ENCODE assay signal across 9 cellular contexts in genomic region chr6:42928748-42929087, GRCh38. TPM values are rescaled to one million over a fixed set of nuclear protein-coding genes. Genes with fewer than 3 reads are reported as not detected.
DNase-seq lines count a peak whose midpoint lies in the region; ATAC-seq and TF ChIP-seq lines count a peak whose summit lies in the region.
"Had no signal": no experiment of that assay in that cellular context is flagged by ENCODE, and none has a peak within 500 bp of the region (broad histone marks: within the 10 kb centered on the region; RNA-seq: fewer than 3 reads in every experiment).

No MANE protein-coding gene starts in this region.

- no peak overlapping the region for H2BK12ac ChIP-seq in H9 (ENCODE audit: insufficient read length, low read depth, low read length)

- CTCF ChIA-PET in CD8-positive, alpha-beta memory T cell (lab: Charles Lee), result interaction anchor here (0.6 to 3.6 kb wide), 11 partner anchors 9 to 441 kb away, joined by 3 to 21 read pairs (median 4); partner anchors contain the start of genes KLHDC3, PEX6, PPP2R5D and UBR2

- no peaks in the 10 kb centered on the region for H3K79me1 ChIP-seq in H9 (ENCODE audit: insufficient read depth, low read depth, low read length, poor library complexity, severe bottlenecking)

- H2BK120ac ChIP-seq in H9 (ENCODE audit: low read depth, low read length, poor library complexity, severe bottlenecking), result peak overlapping the region; percentile 39

- WGBS in H9 (ENCODE audit: extremely low coverage, insufficient read length, low lambda C conversion rate), result no CpG with 5 or more reads among the region's 6 CpGs

- peak overlapping the region; percentile 91 for H3K27ac ChIP-seq in CD8-positive, alpha-beta memory T cell (ENCODE audit: low read depth, low read length)
- H3K27ac ChIP-seq in H9 (ENCODE audit: insufficient read length, low read depth, low read length), result peak overlapping the region; percentile 81
- peak overlapping the region; percentile 66 for H3K27ac ChIP-seq in RWPE2 (ENCODE audit: poor library complexity, severe bottlenecking)

- H3K27me3 Mint-ChIP-seq in CD8-positive, alpha-beta memory T cell, result peaks cover 0 to 2% of the 10 kb centered on the region in 2 donors
- no peaks in the 10 kb centered on the region for H3K27me3 Mint-ChIP-seq in H9 (ENCODE audit: low read depth)

- no peak for DNase-seq in CD8-positive, alpha-beta memory T cell
- DNase-seq in H9, result no peak
- no peak for DNase-seq in RWPE2 (ENCODE audit: low spot score)
- no peak for DNase-seq in epithelial cell of esophagus (ENCODE audit: low read depth)
- no peak for DNase-seq in C1 segment of cervical spinal cord (lab: John Stamatoyannopoulos, UW)
- DNase-seq in NCI-H187 treated with DMSO at 0.1 percent for 48 hours (lab: John Stamatoyannopoulos, UW), result no peak
- DNase-seq in activated CD4-positive, CD25-positive, alpha-beta regulatory T cell (lab: John Stamatoyannopoulos, UW), result no peak

- no peaks in the 10 kb centered on the region for H3K9me3 Mint-ChIP-seq in CD8-positive, alpha-beta memory T cell
- H3K9me3 Mint-ChIP-seq in H9, result no peaks in the 10 kb centered on the region

- H4K8ac ChIP-seq in H9 (replicated peaks; ENCODE audit: insufficient read length, low read depth, low read length), result no peak overlapping the region

- no peaks in the 10 kb centered on the region for H3K27me3 ChIP-seq in CD8-positive, alpha-beta memory T cell (ENCODE audit: insufficient read depth, low read length, poor library complexity, severe bottlenecking)
- H3K27me3 ChIP-seq in H9 (ENCODE audit: insufficient read depth, low read length) (no peaks in the 10 kb centered on the region), RWPE2 (ENCODE audit: insufficient read depth, poor library complexity, severe bottlenecking) (no peaks in the 10 kb centered on the region), neuron (ENCODE audit: insufficient read depth, low read length) (no peaks in the 10 kb centered on the region)

- peaks cover 0 to 36% (median 5%) of the 10 kb centered on the region in 3 donors for H3K36me3 Mint-ChIP-seq in CD8-positive, alpha-beta memory T cell
- peaks cover 7 to 29% (median 18%) of the 10 kb centered on the region in 3 experiments; a peak in 6 of 7 replicates for H3K36me3 Mint-ChIP-seq in H9 (ENCODE audit: insufficient read depth in 1 of 3, low read depth in 3 of 3)

- peak overlapping the region; percentile 78 for H3K4me3 ChIP-seq in CD8-positive, alpha-beta memory T cell (ENCODE audit: low read length)
- H3K4me3 ChIP-seq in RWPE2 (ENCODE audit: severe bottlenecking), result peak overlapping the region; percentile 50
- H3K4me3 ChIP-seq in epithelial cell of esophagus (ENCODE audit: low read length), result peak overlapping the region; percentile 73
- H3K4me3 ChIP-seq in neuron (ENCODE audit: low read length), result peak overlapping the region; percentile 59

- peak overlapping the region; percentile 55 for H3K9ac ChIP-seq in H9 (ENCODE audit: extremely low read depth, insufficient read length, low read length)

- no peak overlapping the region for H2AK5ac ChIP-seq in H9 (ENCODE audit: insufficient read length, low read length)

- H3K14ac ChIP-seq in H9 (ENCODE audit: insufficient read depth, low read length), result peak overlapping the region; percentile 62; the same call in 1 of the 2 replicates

- POLR2A ChIA-PET in CD8-positive, alpha-beta memory T cell (lab: Charles Lee), result interaction anchor here (0.5 to 2.9 kb wide), 21 partner anchors 17 to 462 kb away, joined by 3 to 50 read pairs (median 6); partner anchors contain the start of genes BICRAL, CUL7, KLC4 and KLHDC3

- H3T11ph ChIP-seq in H9 (ENCODE audit: low read length), result no peak overlapping the region

- H3K18ac ChIP-seq in H9 (ENCODE audit: insufficient read length, low read depth, low read length), result no peak overlapping the region

- H3K4me1 Mint-ChIP-seq in CD8-positive, alpha-beta memory T cell, result peaks cover 42 to 46% (median 45%) of the 10 kb centered on the region in 3 donors
- peaks cover 24 to 29% of the 10 kb centered on the region in 2 experiments for H3K4me1 Mint-ChIP-seq in H9

- H2BK20ac ChIP-seq in H9 (ENCODE audit: low read depth, low read length, poor library complexity, severe bottlenecking), result no peak overlapping the region

- H2BK15ac ChIP-seq in H9 (ENCODE audit: low read depth, low read length), result no peak overlapping the region

- H3K27ac Mint-ChIP-seq in CD8-positive, alpha-beta memory T cell, result peak overlapping the region; percentile 97 to 100 (median 99)
- peak overlapping the region; percentile 99 for H3K27ac Mint-ChIP-seq in H9

- no peak overlapping the region for H3K56ac ChIP-seq in H9 (ENCODE audit: insufficient read length, low read depth, low read length)

- TF ChIP-seq CTCF in H9 (conservative IDR thresholded peaks at IDR 0.05), result no peak
- no peak for TF ChIP-seq CTCF in RWPE2 (IDR thresholded peaks at IDR 0.05; ENCODE audit: poor library complexity, severe bottlenecking)
- TF ChIP-seq CTCF in epithelial cell of esophagus (IDR thresholded peaks at IDR 0.05; ENCODE audit: insufficient read depth, low read depth, low read length, missing control alignments), result no peak

- no peak overlapping the region for H4K91ac ChIP-seq in H9 (ENCODE audit: insufficient read length, low read depth, low read length)

- H3K9me3 ChIP-seq in CD8-positive, alpha-beta memory T cell (ENCODE audit: low read length), result no peaks in the 10 kb centered on the region
- H3K9me3 ChIP-seq in H9 (ENCODE audit: control insufficient read depth, low read depth, low read length), result no peaks in the 10 kb centered on the region
- H3K9me3 ChIP-seq in RWPE2 (ENCODE audit: severe bottlenecking), result no peaks in the 10 kb centered on the region
- no peaks in the 10 kb centered on the region for H3K9me3 ChIP-seq in neuron (ENCODE audit: low read length)

- ATAC-seq in RWPE2 (ENCODE audit: low read depth), result no peak

- H4K20me1 ChIP-seq in H9 (ENCODE audit: control insufficient read depth, insufficient read depth, insufficient read length), result no peaks in the 10 kb centered on the region

- H3K79me2 ChIP-seq in H9 (ENCODE audit: insufficient read depth, low read length), result no peaks in the 10 kb centered on the region; the same call in 1 of the 2 replicates

- peak overlapping the region; percentile 97 to 100 (median 99) for H3K4me3 Mint-ChIP-seq in CD8-positive, alpha-beta memory T cell
- peak overlapping the region; percentile 95 to 97 for H3K4me3 Mint-ChIP-seq in H9

- peaks cover 18% of the 10 kb centered on the region for H3K23me2 ChIP-seq in H9 (ENCODE audit: insufficient read length, low read depth, low read length, poor library complexity, severe bottlenecking)

- no peak overlapping the region for H3K4ac ChIP-seq in H9 (ENCODE audit: low read depth, low read length)

- peak overlapping the region; percentile 76 for H2AFZ ChIP-seq in H9 (ENCODE audit: low read length)
- H2AFZ ChIP-seq in neuron (ENCODE audit: low read depth, low read length), result peak overlapping the region; percentile 11

- H4K5ac ChIP-seq in H9 (ENCODE audit: insufficient read length, low read depth, low read length), result no peak overlapping the region

- peak overlapping the region; percentile 65 for H2BK5ac ChIP-seq in H9 (ENCODE audit: insufficient read length, low read length)

- no peak overlapping the region for H3K23ac ChIP-seq in H9 (ENCODE audit: insufficient read length, low read depth, low read length)

- no peaks in the 10 kb centered on the region for H3K36me3 ChIP-seq in CD8-positive, alpha-beta memory T cell (ENCODE audit: insufficient read depth, low read length)
- peaks cover 5% of the 10 kb centered on the region; the same call in 1 of the 2 replicates for H3K36me3 ChIP-seq in RWPE2 (ENCODE audit: low read depth)
- peaks cover 8% of the 10 kb centered on the region for H3K36me3 ChIP-seq in neuron (ENCODE audit: insufficient read depth, low read length)

- H3K4me1 ChIP-seq in CD8-positive, alpha-beta memory T cell (ENCODE audit: insufficient read depth, low read length), result peaks cover 42% of the 10 kb centered on the region
- no peaks in the 10 kb centered on the region; the same call in 1 of the 2 replicates for H3K4me1 ChIP-seq in H9 (ENCODE audit: insufficient read depth, low read length)
- H3K4me1 ChIP-seq in RWPE2 (ENCODE audit: insufficient read depth, poor library complexity, severe bottlenecking), result peaks cover 10% of the 10 kb centered on the region
- H3K4me1 ChIP-seq in neuron (ENCODE audit: insufficient read depth, low read length), result peaks cover 19% of the 10 kb centered on the region

- peak overlapping the region; percentile 96 for H3K4me2 ChIP-seq in H9 (ENCODE audit: insufficient read depth, insufficient read length, low read length)

RNA-seq across cellular contexts. Expression of gene CNPY3, which starts 0.6 kb away (rescaled TPM):
- 10 to 100 TPM; 53.1 to 55.8 TPM for total RNA-seq in CD8-positive, alpha-beta memory T cell
- polyA plus RNA-seq in CD8-positive, alpha-beta memory T cell, result 122 TPM
- total RNA-seq in H9 (2021), result 56.0 and 59.9 TPM in 2 replicates

RNA-seq across cellular contexts. Expression of gene PTCRA, which starts 12.9 kb away (rescaled TPM):
- total RNA-seq in CD8-positive, alpha-beta memory T cell, result not detected
- polyA plus RNA-seq in CD8-positive, alpha-beta memory T cell, result not detected
- total RNA-seq in H9 (2021), result not detected in 2 replicates
- total RNA-seq: NCI-H460 had no signal

RNA-seq across cellular contexts. Expression of gene GNMT, which starts 31.8 kb away (rescaled TPM):
- total RNA-seq in CD8-positive, alpha-beta memory T cell, result under 1 TPM; 0.39 to 0.51 TPM
- not detected for polyA plus RNA-seq in CD8-positive, alpha-beta memory T cell
- total RNA-seq in H9 (2021), result 1.1 TPM in 2 replicates
- total RNA-seq: NCI-H460 had no signal

RNA-seq across cellular contexts. Expression of gene RPL7L1, which starts 49.3 kb away (rescaled TPM):
- total RNA-seq in CD8-positive, alpha-beta memory T cell, result 100 to 1,000 TPM; 199 to 200 TPM
- 95.0 TPM for polyA plus RNA-seq in CD8-positive, alpha-beta memory T cell
- total RNA-seq in H9 (2021), result 126 and 130 TPM in 2 replicates

RNA-seq across cellular contexts. Expression of gene PEX6, which starts 50.3 kb away (rescaled TPM):
- total RNA-seq in CD8-positive, alpha-beta memory T cell, result 10 to 100 TPM; 19.2 to 20.6 TPM
- polyA plus RNA-seq in CD8-positive, alpha-beta memory T cell, result 14.6 TPM
- 15.5 and 15.6 TPM in 2 replicates for total RNA-seq in H9 (2021)
